9 cellular contexts compared by ENCODE assay signal in the genomic region with DNA sequence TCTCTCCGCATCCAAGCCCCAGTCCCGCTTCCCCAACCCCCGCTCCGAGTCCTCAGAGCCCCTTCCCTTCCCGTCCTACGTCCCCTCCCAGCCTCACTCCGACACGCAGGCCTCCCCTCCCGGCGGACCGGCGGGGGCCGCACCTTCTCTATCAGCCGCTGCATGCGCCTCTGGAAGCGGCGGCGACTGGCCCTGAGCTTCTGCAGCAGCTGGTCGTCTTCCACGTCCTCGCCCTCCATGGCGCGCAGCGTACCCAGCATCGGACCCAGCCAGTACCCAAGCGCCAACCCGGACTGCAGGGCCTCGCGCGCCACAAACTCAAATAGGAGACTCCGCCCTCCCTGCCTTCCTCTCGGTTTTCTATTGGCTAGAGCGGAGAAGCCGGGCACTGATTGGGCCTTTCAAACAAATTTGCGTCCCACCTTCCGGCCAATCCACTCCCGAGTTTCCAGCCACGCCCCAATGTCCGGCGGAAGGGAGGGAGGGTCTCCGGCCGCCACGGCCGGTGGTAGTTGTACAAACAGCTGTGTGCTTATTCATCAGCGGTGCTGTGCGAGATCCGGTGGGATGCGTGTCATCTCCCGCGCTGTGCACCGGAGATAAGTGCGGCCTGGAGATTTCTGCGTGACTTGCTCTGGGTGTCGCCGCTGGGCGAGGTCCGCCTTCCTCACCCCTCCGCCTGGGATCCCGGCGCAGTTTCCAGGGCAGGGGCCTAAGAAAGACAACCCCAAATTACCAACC. TPM values are rescaled to one million over a fixed set of nuclear protein-coding genes. Genes with fewer than 3 reads are reported as not detected.
A peak's percentile ranks its signal among the peaks of the same experiment; 100 is the strongest.
DNase-seq lines count a peak whose midpoint lies in the region; ATAC-seq, FAIRE-seq and TF ChIP-seq lines count a peak whose summit lies in the region.
"Had no signal": no experiment of that assay in that cellular context is flagged by ENCODE, and none has a peak within 500 bp of the region (broad histone marks: within the 10 kb centered on the region; RNA-seq: fewer than 3 reads in every experiment).

A gene with protein sequence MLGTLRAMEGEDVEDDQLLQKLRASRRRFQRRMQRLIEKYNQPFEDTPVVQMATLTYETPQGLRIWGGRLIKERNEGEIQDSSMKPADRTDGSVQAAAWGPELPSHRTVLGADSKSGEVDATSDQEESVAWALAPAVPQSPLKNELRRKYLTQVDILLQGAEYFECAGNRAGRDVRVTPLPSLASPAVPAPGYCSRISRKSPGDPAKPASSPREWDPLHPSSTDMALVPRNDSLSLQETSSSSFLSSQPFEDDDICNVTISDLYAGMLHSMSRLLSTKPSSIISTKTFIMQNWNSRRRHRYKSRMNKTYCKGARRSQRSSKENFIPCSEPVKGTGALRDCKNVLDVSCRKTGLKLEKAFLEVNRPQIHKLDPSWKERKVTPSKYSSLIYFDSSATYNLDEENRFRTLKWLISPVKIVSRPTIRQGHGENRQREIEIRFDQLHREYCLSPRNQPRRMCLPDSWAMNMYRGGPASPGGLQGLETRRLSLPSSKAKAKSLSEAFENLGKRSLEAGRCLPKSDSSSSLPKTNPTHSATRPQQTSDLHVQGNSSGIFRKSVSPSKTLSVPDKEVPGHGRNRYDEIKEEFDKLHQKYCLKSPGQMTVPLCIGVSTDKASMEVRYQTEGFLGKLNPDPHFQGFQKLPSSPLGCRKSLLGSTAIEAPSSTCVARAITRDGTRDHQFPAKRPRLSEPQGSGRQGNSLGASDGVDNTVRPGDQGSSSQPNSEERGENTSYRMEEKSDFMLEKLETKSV (minus strand): TSS at position 295 of the 741 bp plus-strand sequence. CDS start 35 bp downstream, at position 260.

- dilution Hi-C loops in keratinocyte (cut with MboI; ENCODE audit: extremely low pct_ligation_motif_present, low sequenced_read_pairs): no loop called here

- H3K4me1 Mint-ChIP-seq in central memory CD8-positive, alpha-beta T cell: peaks cover 14% of the 10 kb centered on the region

- ATAC-seq in GM19043 (IDR thresholded peaks at IDR 0.05; ENCODE audit: low read depth, unreplicated experiment) (peak; percentile 96), HG03354 (IDR thresholded peaks at IDR 0.05; ENCODE audit: poor library complexity, severe bottlenecking, unreplicated experiment) (peak; percentile 97)
- peak; percentile 92 for ATAC-seq in central memory CD8-positive, alpha-beta T cell (replicated peaks; ENCODE audit: extremely low read depth, poor library complexity, severe bottlenecking)

- H3K79me2 ChIP-seq in keratinocyte (ENCODE audit: control insufficient read depth, insufficient read depth, low read length): peaks cover 47% of the 10 kb centered on the region

- peaks cover 3% of the 10 kb centered on the region for H4K20me1 ChIP-seq in keratinocyte (ENCODE audit: control insufficient read depth, extremely low read depth, insufficient read depth, low read length)

- peak within 1 kb of the TSS; percentile 88 for H3K4me3 Mint-ChIP-seq in central memory CD8-positive, alpha-beta T cell

- FAIRE-seq in keratinocyte (lab: Jason Lieb, UNC): peak; percentile 67
- FAIRE-seq: colon had no signal

- TF ChIP-seq CTCF in keratinocyte (optimal IDR thresholded peaks at IDR 0.05 in 1 of 3, IDR thresholded peaks at IDR 0.05 in 1 of 3, conservative IDR thresholded peaks at IDR 0.05 in 1 of 3; ENCODE audit: extremely low read depth in 1 of 3, insufficient read depth in 2 of 3, low read length in 3 of 3): no peak

- H3K27ac Mint-ChIP-seq in central memory CD8-positive, alpha-beta T cell (ENCODE audit: low read depth): peak within 1 kb of the TSS; percentile 33

- peaks cover 6% of the 10 kb centered on the region for H3K36me3 Mint-ChIP-seq in central memory CD8-positive, alpha-beta T cell (ENCODE audit: insufficient read depth)

- peak within 1 kb of the TSS; percentile 75 to 91 (median 90) for H3K4me3 ChIP-seq in keratinocyte (ENCODE audit: control insufficient read depth in 2 of 3, extremely low read depth in 1 of 3, insufficient read depth in 2 of 3, low read depth in 1 of 3, low read length in 3 of 3)

- H3K9me1 ChIP-seq in keratinocyte (ENCODE audit: control insufficient read depth, extremely low read depth, insufficient read depth, low read length): no peaks in the 10 kb centered on the region

- H3K9me3 Mint-ChIP-seq in central memory CD8-positive, alpha-beta T cell: no peaks in the 10 kb centered on the region

- peaks cover 19% of the 10 kb centered on the region for H3K27me3 Mint-ChIP-seq in central memory CD8-positive, alpha-beta T cell

- H3K27me3 ChIP-seq in keratinocyte (ENCODE audit: control insufficient read depth, extremely low read depth, insufficient read depth, low read length): no peaks in the 10 kb centered on the region

- peak within 1 kb of the TSS; percentile 93 for H2AFZ ChIP-seq in keratinocyte (ENCODE audit: control insufficient read depth, low read length)

- peak within 1 kb of the TSS; percentile 71 for H3K9ac ChIP-seq in keratinocyte (ENCODE audit: control insufficient read depth, extremely low read depth, insufficient read depth, low read length)

- H3K36me3 ChIP-seq in keratinocyte (ENCODE audit: control insufficient read depth in 2 of 2, extremely low read depth in 1 of 2, insufficient read depth in 2 of 2, low read length in 2 of 2): peaks cover 0 to 10% of the 10 kb centered on the region in 2 experiments

- peaks cover 21% of the 10 kb centered on the region for H3K4me1 ChIP-seq in keratinocyte (ENCODE audit: control insufficient read depth, extremely low read depth, insufficient read depth, low read length)

- peak within 1 kb of the TSS; percentile 87 for H3K4me2 ChIP-seq in keratinocyte (ENCODE audit: control insufficient read depth, extremely low read depth, insufficient read depth, low read depth, low read length)

- no peaks in the 10 kb centered on the region for H3K9me3 ChIP-seq in keratinocyte (ENCODE audit: control insufficient read depth, low read depth, low read length)

- H3K27ac ChIP-seq in keratinocyte (ENCODE audit: control insufficient read depth, insufficient read depth, low read length): peak within 1 kb of the TSS; percentile 51

- peak; percentile 99 for DNase-seq in AG20443 (ENCODE audit: low spot score)
- peak; percentile 89 to 94 for DNase-seq in NCI-H446 (lab: John Stamatoyannopoulos, UW)
- DNase-seq in activated CD4-positive, CD25-positive, alpha-beta regulatory T cell (lab: John Stamatoyannopoulos, UW): peak; percentile 63 to 78 (median 75)
- peak; percentile 82 to 83 for DNase-seq in central memory CD8-positive, alpha-beta T cell (ENCODE audit: low spot score in 2 of 2)
- peak; percentile 81 for DNase-seq in keratinocyte (ENCODE audit: low read depth, low spot score)
- DNase-seq in stimulated activated CD4-positive, alpha-beta T cell treated with anti-CD3 and anti-CD28 coated beads, Interleukin-15, amount 100 ng/mL, for 1 hour (ENCODE audit: low read depth in 1 of 2, low spot score in 1 of 2): peak; percentile 70 to 72

RNA-seq across cellular contexts. Expression of the gene that starts here (rescaled TPM):
- 4.9 to 20.2 TPM (median 14.6 TPM) in 3 replicates for polyA plus RNA-seq in keratinocyte
- not detected for polyA plus RNA-seq in keratinocyte (2011; ENCODE audit: low read depth)
- 3.1 and 4.6 TPM in 2 replicates for polyA plus RNA-seq in keratinocyte (2011; cell fraction: cytosol; rRNA removed)
- 8.8 and 11.1 TPM in 2 replicates for polyA plus RNA-seq in keratinocyte (2011; cell fraction: nucleus; rRNA removed)
- polyA plus RNA-seq in keratinocyte (2012; ENCODE audit: low replicate concordance): 10.4 TPM in 1 of 2 replicates, not detected in the other
- 8.0 to 40.6 TPM (median 18.4 TPM) in 3 replicates for polyA minus RNA-seq in keratinocyte
- 3.1 TPM for polyA minus RNA-seq in keratinocyte (2011; cell fraction: cytosol; rRNA and poly(A)+ RNA removed)
- 1.5 and 5.7 TPM in 2 replicates for polyA minus RNA-seq in keratinocyte (2011; cell fraction: nucleus; rRNA and poly(A)+ RNA removed)

Comparison
In these comparisons a context has a peak if more than half of its experiments do, and no peak if none do; other contexts are left out.
1. Peak in every context shown above with its lines: DNase-seq, ATAC-seq, H3K4me3 ChIP-seq and H3K27ac ChIP-seq.